26 cellular contexts compared by ENCODE assay signal in genomic region chr7:158123214-158123613, GRCh38.
"Had no signal": no experiment of that assay in that cellular context is flagged by ENCODE, and none has a peak within 500 bp of the region (broad histone marks: within the 10 kb centered on the region; RNA-seq: fewer than 3 reads in every experiment).

No MANE protein-coding gene starts in this region.

- H3K36me3 ChIP-seq: ascending aorta, Peyer's patch had no signal

- H3K4me3 ChIP-seq: ascending aorta, Peyer's patch had no signal

- ATAC-seq: activated CD8-positive, alpha-beta T cell treated with anti-CD3 and anti-CD28 coated beads for 36 hours; Right ventricle myocardium inferior; SK-N-SH treated with all-trans-retinoic acid at 6 μM for 48 hours had no signal

- H3K4me1 ChIP-seq: ascending aorta, Peyer's patch had no signal

- DNase-seq: activated CD4-positive, alpha-beta T cell treated with anti-CD3 and anti-CD28 coated beads, Interleukin-2, amount 10 ng/mL, durations not matched to agents 24 days and 14 days; activated CD4-positive, alpha-beta T cell treated with anti-CD3 and anti-CD28 coated beads, Interleukin-2, amount 50 U/mL, for 4 hours; activated CD8-positive, alpha-beta T cell treated with anti-CD3 and anti-CD28 coated beads for 36 hours; activated gamma-delta T cell; activated naive CD4-positive, alpha-beta T cell treated with Interleukin-2 at 50 U/mL for 16 hours; activated T-cell treated with anti-CD3 and anti-CD28 coated beads, Interleukin-2, amount 50 U/mL, for 1 hour; amygdala; MM.1S; MV-4-11; NCI-H1092; NCI-H1436 treated with DMSO at 0.1 percent for 48 hours; NCI-H1694 treated with DMSO at 0.1 percent for 48 hours; NCI-H2029; NCI-H345; NCI-H524 treated with DMSO at 0.1 percent for 48 hours; RPMI8226; SIG-M5; SW 1271; T-helper 1 cell; T-helper 2 cell; T-helper 9 cell had no signal

- H3K27me3 ChIP-seq: ascending aorta, Peyer's patch had no signal

- H3K27ac ChIP-seq: ascending aorta, KMS-11, Peyer's patch had no signal

- H3K4me2 ChIP-seq: KMS-11 had no signal

- H3K9ac ChIP-seq: KMS-11 had no signal

- H3K9me3 ChIP-seq: Peyer's patch had no signal
